In genomic region chr2:7819860-7820259, GRCh38 we compare ENCODE assay signal across 19 cellular contexts.
DNase-seq lines count a peak whose midpoint lies in the region; ATAC-seq, FAIRE-seq and TF ChIP-seq lines count a peak whose summit lies in the region.
"Had no signal": no experiment of that assay in that cellular context is flagged by ENCODE, and none has a peak within 500 bp of the region (broad histone marks: within the 10 kb centered on the region; RNA-seq: fewer than 3 reads in every experiment).

No MANE protein-coding gene starts in this region.

- H3K27me3 ChIP-seq in keratinocyte (ENCODE audit: control insufficient read depth, extremely low read depth, insufficient read depth, low read length) (no peaks in the 10 kb centered on the region), small intestine (ENCODE audit: control insufficient read depth in 2 of 2, insufficient read depth in 2 of 2, low read length in 2 of 2) (no peaks in the 10 kb centered on the region)
- H3K27me3 ChIP-seq: Peyer's patch had no signal

- peak; percentile 53 for FAIRE-seq in keratinocyte (lab: Jason Lieb, UNC)
- no peak for FAIRE-seq in small intestine (lab: Jason Lieb, UNC)

- H3K4me1 ChIP-seq in keratinocyte (ENCODE audit: control insufficient read depth, extremely low read depth, insufficient read depth, low read length): peaks cover 4% of the 10 kb centered on the region
- H3K4me1 ChIP-seq in small intestine (ENCODE audit: control insufficient read depth in 2 of 2, insufficient read depth in 1 of 2, low read depth in 1 of 2, low read length in 1 of 2): no peaks in the 10 kb centered on the region
- H3K4me1 ChIP-seq: BLaER1, HAP-1, Peyer's patch had no signal

- H3K36me3 ChIP-seq in keratinocyte (ENCODE audit: control insufficient read depth in 2 of 2, extremely low read depth in 1 of 2, insufficient read depth in 2 of 2, low read length in 2 of 2) (no peaks in the 10 kb centered on the region), small intestine (ENCODE audit: control insufficient read depth in 2 of 2, insufficient read depth in 2 of 2, low read length in 2 of 2) (no peaks in the 10 kb centered on the region)
- H3K36me3 ChIP-seq: BLaER1, HAP-1, Peyer's patch had no signal

- H3K4me2 ChIP-seq in keratinocyte (ENCODE audit: control insufficient read depth, extremely low read depth, insufficient read depth, low read depth, low read length): no peak overlapping the region
- H3K4me2 ChIP-seq: BLaER1 had no signal

- 23 to 52% (median 47%) methylated on average over 4 of the region's 4 CpGs for WGBS in small intestine, 3 donors

- H3K4me3 ChIP-seq in keratinocyte (ENCODE audit: control insufficient read depth in 2 of 3, extremely low read depth in 1 of 3, insufficient read depth in 2 of 3, low read depth in 1 of 3, low read length in 3 of 3) (no peak overlapping the region), small intestine (ENCODE audit: low read depth in 1 of 2, low read length in 2 of 2) (no peak overlapping the region)
- H3K4me3 ChIP-seq: BLaER1, HAP-1, Peyer's patch, SK-N-MC had no signal

- no peak overlapping the region for H3K9ac ChIP-seq in keratinocyte (ENCODE audit: control insufficient read depth, extremely low read depth, insufficient read depth, low read length)
- H3K9ac ChIP-seq: BLaER1 had no signal

- no peak for TF ChIP-seq CTCF in keratinocyte (optimal IDR thresholded peaks at IDR 0.05 in 1 of 3, IDR thresholded peaks at IDR 0.05 in 1 of 3, conservative IDR thresholded peaks at IDR 0.05 in 1 of 3; ENCODE audit: extremely low read depth in 1 of 3, insufficient read depth in 2 of 3, low read length in 3 of 3)

- H3K79me2 ChIP-seq in keratinocyte (ENCODE audit: control insufficient read depth, insufficient read depth, low read length): no peaks in the 10 kb centered on the region

- dilution Hi-C loops in keratinocyte (cut with MboI; ENCODE audit: extremely low pct_ligation_motif_present, low sequenced_read_pairs): no loop called here

- DNase-seq in DMS 273 (lab: John Stamatoyannopoulos, UW; ENCODE audit: unreplicated experiment) (peak; percentile 39), DMS 273 treated with DMSO at 0.1 percent for 48 hours (lab: John Stamatoyannopoulos, UW) (no peak), HT-29 (ENCODE audit: low spot score) (peak; percentile 33), keratinocyte (ENCODE audit: low read depth, low spot score) (no peak), small intestine (peak; percentile 47)
- DNase-seq: CD8-positive, alpha-beta T cell; KBM-7; NCI-H2029; Peyer's patch; Right ventricle myocardium superior; T-helper 1 cell had no signal

- peak overlapping the region; percentile 31 for H2AFZ ChIP-seq in keratinocyte (ENCODE audit: control insufficient read depth, low read length)

- no peaks in the 10 kb centered on the region for H3K9me1 ChIP-seq in keratinocyte (ENCODE audit: control insufficient read depth, extremely low read depth, insufficient read depth, low read length)

- ATAC-seq in HG02763 (IDR thresholded peaks at IDR 0.05; ENCODE audit: unreplicated experiment) (no peak), HG03280 (IDR thresholded peaks at IDR 0.05; ENCODE audit: unreplicated experiment) (no peak), HG03460 (IDR thresholded peaks at IDR 0.05; ENCODE audit: unreplicated experiment) (no peak)
- ATAC-seq: CD8-positive, alpha-beta T cell had no signal

- no peaks in the 10 kb centered on the region for H4K20me1 ChIP-seq in keratinocyte (ENCODE audit: control insufficient read depth, extremely low read depth, insufficient read depth, low read length)
- H4K20me1 ChIP-seq: BLaER1 had no signal

- H3K9me3 ChIP-seq in keratinocyte (ENCODE audit: control insufficient read depth, low read depth, low read length) (no peaks in the 10 kb centered on the region), small intestine (ENCODE audit: control insufficient read depth, low read depth) (no peaks in the 10 kb centered on the region)
- H3K9me3 ChIP-seq: BLaER1, HAP-1, Peyer's patch had no signal

- H3K27ac ChIP-seq in keratinocyte (ENCODE audit: control insufficient read depth, insufficient read depth, low read length) (no peak overlapping the region), small intestine (ENCODE audit: low read depth in 1 of 2, low read length in 1 of 2) (no peak overlapping the region)
- H3K27ac ChIP-seq: 22Rv1, BLaER1, HL-60, Peyer's patch, SK-N-MC had no signal

Comparison
In these comparisons a context has a peak if more than half of its experiments do, and no peak if none do; other contexts are left out.
1. DNase-seq: peak in DMS 273 (single experiment), HT-29 (single experiment) and small intestine (single experiment); none in DMS 273 treated with DMSO at 0.1 percent for 48 hours (single experiment) and keratinocyte (single experiment).